8 cellular contexts compared by ENCODE assay signal in the genomic region with DNA sequence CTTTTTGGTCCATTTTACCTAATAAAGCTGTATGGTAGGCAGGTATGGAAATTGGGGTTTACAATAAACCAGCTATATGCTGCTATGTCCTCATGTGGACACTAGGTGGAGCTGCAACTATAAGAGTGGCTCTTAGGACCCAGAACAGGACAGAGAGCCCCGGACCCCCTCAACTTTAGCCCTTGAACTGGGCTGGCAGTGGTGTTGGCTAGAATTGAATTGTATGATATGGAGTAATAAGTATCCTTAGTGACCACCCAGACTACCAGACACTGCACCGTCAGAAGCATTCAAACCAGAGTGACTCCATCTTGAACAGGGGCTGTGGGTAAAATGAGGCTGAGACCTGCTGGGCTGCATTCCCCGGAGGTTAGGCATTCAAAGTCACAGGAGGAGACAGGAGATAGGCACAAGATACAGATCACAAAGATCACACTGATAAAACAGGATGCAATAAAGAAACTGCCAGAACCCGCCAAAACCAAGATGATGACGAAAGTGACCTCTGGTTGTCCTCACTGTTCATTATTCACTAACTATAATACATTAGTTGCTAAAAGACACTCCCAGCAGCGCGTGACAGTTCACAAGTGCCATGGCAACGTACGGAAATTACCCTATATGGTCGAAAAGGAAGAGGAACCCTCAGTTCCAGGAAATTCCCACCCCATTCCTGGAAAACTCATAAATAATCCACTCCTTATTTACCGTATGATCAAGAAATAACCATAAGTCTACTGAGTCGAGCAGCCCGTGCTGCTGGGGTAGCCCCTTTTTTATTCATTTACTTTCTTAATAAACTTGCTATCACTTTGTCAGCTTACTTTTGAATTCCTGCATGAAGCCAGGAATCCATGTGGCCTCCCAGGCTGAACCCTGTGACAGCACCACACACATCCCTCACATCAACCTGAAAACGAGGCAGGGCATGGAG.
DNase-seq lines count a peak whose midpoint lies in the region; FAIRE-seq and TF ChIP-seq lines count a peak whose summit lies in the region.

No MANE protein-coding gene starts in this region.

- no peak for FAIRE-seq in H54 (lab: Jason Lieb, UNC)

- H3K4me3 ChIP-seq in spleen, result peak overlapping the region in 1 of 8 donors; percentile 26

- peak; percentile 79 to 94 (median 91) for TF ChIP-seq CTCF in spleen (IDR thresholded peaks at IDR 0.05 in 8 of 11, conservative IDR thresholded peaks at IDR 0.05 in 3 of 11)

- intact Hi-C loops in spleen (cut with DNase I; ENCODE audit: low total_unique reads), result loop anchor here (1.0 to 5.0 kb wide), 2 partner anchors 44 to 238 kb away; no protein-coding TSS in a partner anchor

- WGBS in spleen, 5 donors, result 6 to 14% (median 9%) methylated on average over 14 of the region's 14 CpGs

- TF ChIP-seq POLR2A in spleen (IDR thresholded peaks at IDR 0.05), result no peak
- no peak for TF ChIP-seq POLR2A in H54 (IDR thresholded peaks at IDR 0.05; ENCODE audit: low read depth, low read length)

- in situ Hi-C loops in G401 (cut with HindIII; ENCODE audit: low sequenced_read_pairs), result no loop called here
- in situ Hi-C loops in T47D (cut with HindIII; ENCODE audit: low pct_unique_long_range_greater_than_20kb, low sequenced_read_pairs), result no loop called here

- peak overlapping the region; percentile 1 to 83 (median 80) for H3K27ac ChIP-seq in spleen

- peaks cover 10 to 38% (median 25%) of the 10 kb centered on the region in 6 donors for H3K4me1 ChIP-seq in spleen

- DNase-seq in G401 (ENCODE audit: low spot score), result peak; percentile 81
- peak; percentile 88 for DNase-seq in HCEC 1CT
- DNase-seq in NCI-H1417 treated with DMSO at 0.1 percent for 48 hours (lab: John Stamatoyannopoulos, UW), result peak; percentile 26
- DNase-seq in UCSD-AML1 (lab: John Stamatoyannopoulos, UW; ENCODE audit: unreplicated experiment), result peak; percentile 60
- peak; percentile 61 to 76 for DNase-seq in T47D (ENCODE audit: low read depth in 1 of 2, low spot score in 1 of 2)
- DNase-seq in inferior parietal cortex (ENCODE audit: extremely low spot score), result peak; percentile 89
- no peak for DNase-seq in spleen
- DNase-seq in H54 (ENCODE audit: insufficient read length, low spot score), result no peak

- H3K36me3 ChIP-seq in spleen, result peaks cover 0 to 14% (median 1%) of the 10 kb centered on the region in 6 donors

- peaks cover 0 to 9% (median 0%) of the 10 kb centered on the region in 7 donors for H3K27me3 ChIP-seq in spleen (replicated peaks in 1 of 7)

- H3K9me3 ChIP-seq in spleen, result no peaks in the 10 kb centered on the region

Comparison
In these comparisons a context has a peak if more than half of its experiments do, and no peak if none do; other contexts are left out.
1. DNase-seq: peak in G401 (single experiment), HCEC 1CT (single experiment), NCI-H1417 treated with DMSO at 0.1 percent for 48 hours (single experiment), UCSD-AML1 (single experiment), T47D (2 of 2) and inferior parietal cortex (single experiment); none in spleen (single experiment) and H54 (single experiment).